ENCODE assay signal across 15 cellular contexts in genomic region chr22:44360306-44360685, GRCh38. TPM values are rescaled to one million over a fixed set of nuclear protein-coding genes. Genes with fewer than 3 reads are reported as not detected.
DNase-seq lines count a peak whose midpoint lies in the region; ATAC-seq and TF ChIP-seq lines count a peak whose summit lies in the region.
"Had no signal": no experiment of that assay in that cellular context is flagged by ENCODE, and none has a peak within 500 bp of the region (broad histone marks: within the 10 kb centered on the region; RNA-seq: fewer than 3 reads in every experiment).

No MANE protein-coding gene starts in this region.

- no peak for TF ChIP-seq CTCF in SK-N-SH (IDR thresholded peaks at IDR 0.05)
- TF ChIP-seq CTCF in chondrocyte (IDR thresholded peaks at IDR 0.05), result no peak
- TF ChIP-seq CTCF in neural crest cell (conservative IDR thresholded peaks at IDR 0.05), result no peak
- no peak for TF ChIP-seq CTCF in transverse colon (IDR thresholded peaks at IDR 0.05)

- DNase-seq in SK-N-SH (no peak), chondrocyte (ENCODE audit: low spot score) (no peak), neural crest cell (ENCODE audit: low read depth, low spot score) (no peak), transverse colon (no peak), NCI-H748 (lab: John Stamatoyannopoulos, UW; ENCODE audit: unreplicated experiment) (no peak), G401 (ENCODE audit: low spot score) (no peak)
- DNase-seq: activated CD4-positive, alpha-beta T cell treated with anti-CD3 and anti-CD28 coated beads for 48 hours; activated naive CD4-positive, alpha-beta T cell treated with anti-CD3 and anti-CD28 coated beads for 36 hours; body of pancreas; hippocampal formation; NCI-H524 treated with DMSO at 0.1 percent for 48 hours had no signal

- H3K4me1 Mint-ChIP-seq in chondrocyte (ENCODE audit: low read depth) (peaks cover 78% of the 10 kb centered on the region), neural crest cell (peaks cover 5% of the 10 kb centered on the region)

- H3K9me3 ChIP-seq in SK-N-SH, result no peaks in the 10 kb centered on the region
- no peaks in the 10 kb centered on the region for H3K9me3 ChIP-seq in transverse colon
- H3K9me3 ChIP-seq: body of pancreas, suprapubic skin had no signal

- no peak overlapping the region for H2AFZ ChIP-seq in SK-N-SH (ENCODE audit: low read depth)

- POLR2A ChIA-PET in SK-N-SH (lab: Yijun Ruan, JAX), result no interaction called here

- ATAC-seq in SK-N-SH treated with all-trans-retinoic acid at 6 μM for 48 hours (no peak), GM19463 (IDR thresholded peaks at IDR 0.05; ENCODE audit: unreplicated experiment) (no peak)
- ATAC-seq: body of pancreas had no signal

- no peak for TF ChIP-seq POLR2A in transverse colon (IDR thresholded peaks at IDR 0.05)

- no peak for TF ChIP-seq RAD21 in SK-N-SH (IDR thresholded peaks at IDR 0.05; ENCODE audit: low read length)

- peaks cover 7% of the 10 kb centered on the region for H3F3A ChIP-seq in SK-N-SH (replicated peaks; ENCODE audit: insufficient read depth)

- H3K36me3 ChIP-seq in SK-N-SH (replicated peaks in 1 of 2; ENCODE audit: control insufficient read depth in 1 of 2, insufficient read depth in 2 of 2, low read length in 1 of 2), result no peaks in the 10 kb centered on the region
- no peaks in the 10 kb centered on the region for H3K36me3 ChIP-seq in transverse colon
- H3K36me3 ChIP-seq: suprapubic skin had no signal

- H3K27ac ChIP-seq in SK-N-SH (ENCODE audit: low read depth in 2 of 2, low read length in 1 of 2) (peak overlapping the region in 1 of 2 experiments; percentile 62; a peak in 1 of 4 replicates), transverse colon (peak overlapping the region; percentile 53 to 89 (median 78))
- H3K27ac ChIP-seq: 22Rv1, body of pancreas, suprapubic skin had no signal

- peak overlapping the region; percentile 95 for H3K27ac Mint-ChIP-seq in chondrocyte (ENCODE audit: unreplicated experiment)
- peak overlapping the region; percentile 83 for H3K27ac Mint-ChIP-seq in neural crest cell (ENCODE audit: unreplicated experiment)
- H3K27ac Mint-ChIP-seq: activated naive CD4-positive, alpha-beta T cell treated with anti-CD3 and anti-CD28 coated beads for 36 hours had no signal

- H3K36me3 Mint-ChIP-seq in chondrocyte (ENCODE audit: low read depth), result no peaks in the 10 kb centered on the region
- no peaks in the 10 kb centered on the region for H3K36me3 Mint-ChIP-seq in neural crest cell (ENCODE audit: low read depth)

- no peaks in the 10 kb centered on the region for H4K20me1 ChIP-seq in SK-N-SH (ENCODE audit: insufficient read depth)

- H3K4me3 ChIP-seq in SK-N-SH (ENCODE audit: low read depth in 2 of 2, low read length in 1 of 2), result no peak overlapping the region
- H3K4me3 ChIP-seq in transverse colon, result no peak overlapping the region
- H3K4me3 ChIP-seq: body of pancreas, suprapubic skin had no signal

- no peaks in the 10 kb centered on the region for H3K9me2 ChIP-seq in SK-N-SH

- H3K27me3 Mint-ChIP-seq in chondrocyte (ENCODE audit: low read depth) (no peaks in the 10 kb centered on the region), neural crest cell (ENCODE audit: low read depth) (no peaks in the 10 kb centered on the region)

- no peak for TF ChIP-seq EP300 in SK-N-SH (IDR thresholded peaks at IDR 0.05; ENCODE audit: borderline replicate concordance in 1 of 2, low read depth in 1 of 2, low read length in 1 of 2)
- no peak for TF ChIP-seq EP300 in transverse colon (IDR thresholded peaks at IDR 0.05; ENCODE audit: low read depth)

- H3K27me3 ChIP-seq in SK-N-SH (ENCODE audit: insufficient read depth) (no peaks in the 10 kb centered on the region), transverse colon (no peaks in the 10 kb centered on the region)
- H3K27me3 ChIP-seq: body of pancreas had no signal

- peaks cover 19 to 23% of the 10 kb centered on the region in 2 experiments; a peak in 1 of 4 replicates for H3K4me1 ChIP-seq in SK-N-SH (ENCODE audit: control insufficient read depth in 1 of 2, insufficient read depth in 2 of 2, low read depth in 1 of 2, low read length in 1 of 2)
- H3K4me1 ChIP-seq in transverse colon, result peaks cover 15 to 44% (median 23%) of the 10 kb centered on the region in 4 donors
- H3K4me1 ChIP-seq: body of pancreas had no signal

- H3K9ac ChIP-seq in SK-N-SH, result no peak overlapping the region

- 94% methylated on average over 12 of the region's 12 CpGs for WGBS in SK-N-SH (ENCODE audit: low lambda C conversion rate)
- 57% methylated on average over 12 of the region's 12 CpGs; no CpG with 5 or more reads in 1 of the 2 donors for WGBS in transverse colon (ENCODE audit: low coverage in 1 of 2), 2 donors

- in situ Hi-C loops in transverse colon (cut with MboI; ENCODE audit: low pct_ligation_motif_present in 1 of 4, low pct_unique_long_range_greater_than_20kb in 1 of 4, low sequenced_read_pairs in 3 of 4), result no loop called here
- in situ Hi-C loops in G401 (cut with HindIII; ENCODE audit: low sequenced_read_pairs), result no loop called here

- intact Hi-C loops in transverse colon (cut with DNase I; ENCODE audit: low total_unique reads), result loop anchor here (5.0 kb wide), 1 partner anchor 53 kb away; no protein-coding TSS in a partner anchor

- no peaks in the 10 kb centered on the region for H3K79me2 ChIP-seq in SK-N-SH (ENCODE audit: insufficient read depth)

- H3K4me2 ChIP-seq in SK-N-SH, result peak overlapping the region; percentile 51; the same call in 1 of the 2 replicates

- CTCF ChIA-PET in SK-N-SH (lab: Yijun Ruan, JAX), result interaction anchor here (0.5 to 1.2 kb wide), 3 partner anchors 9 to 32 kb away, joined by 3 to 4 read pairs (median 3); no protein-coding TSS in a partner anchor

- H3K4me3 Mint-ChIP-seq in chondrocyte (ENCODE audit: unreplicated experiment), result no peak overlapping the region
- H3K4me3 Mint-ChIP-seq in neural crest cell, result no peak overlapping the region
- H3K4me3 Mint-ChIP-seq: activated naive CD4-positive, alpha-beta T cell treated with anti-CD3 and anti-CD28 coated beads for 36 hours had no signal

- no peaks in the 10 kb centered on the region for H3K9me3 Mint-ChIP-seq in chondrocyte (ENCODE audit: low read depth)
- no peaks in the 10 kb centered on the region for H3K9me3 Mint-ChIP-seq in neural crest cell
- H3K9me3 Mint-ChIP-seq: activated naive CD4-positive, alpha-beta T cell treated with anti-CD3 and anti-CD28 coated beads for 36 hours had no signal

TF ChIP-seq in SK-N-SH, 30 proteins besides CTCF, POLR2A, EP300 and RAD21:
- TF ChIP-seq RCOR1 (IDR thresholded peaks at IDR 0.05; ENCODE audit: low read length), result no peak

TF ChIP-seq in SK-N-SH treated with all-trans-retinoic acid at 6 μM for 48 hours, 23 proteins besides CTCF, POLR2A, EP300 and RAD21 (continues in another document):
- TF ChIP-seq TSHZ2 (CRISPR knock-in tag; IDR thresholded peaks at IDR 0.05) (no peak), PATZ1 (CRISPR knock-in tag; IDR thresholded peaks at IDR 0.05; ENCODE audit: borderline replicate concordance) (no peak), BACH2 (CRISPR knock-in tag; IDR thresholded peaks at IDR 0.05; ENCODE audit: borderline replicate concordance) (no peak), ARNTL (CRISPR knock-in tag; IDR thresholded peaks at IDR 0.05; ENCODE audit: borderline replicate concordance, low read depth) (no peak), GLIS3 (CRISPR knock-in tag; IDR thresholded peaks at IDR 0.05) (no peak), ZNF565 (CRISPR knock-in tag; conservative IDR thresholded peaks at IDR 0.05; ENCODE audit: low read depth) (no peak), PPARA (CRISPR knock-in tag; IDR thresholded peaks at IDR 0.05; ENCODE audit: borderline replicate concordance) (no peak), SNAI2 (CRISPR knock-in tag; IDR thresholded peaks at IDR 0.05) (no peak), ZNF8 (CRISPR knock-in tag; IDR thresholded peaks at IDR 0.05) (no peak)

RNA-seq across cellular contexts. Expression of gene SHISAL1, which starts 47.5 kb away (rescaled TPM):
- 0.10 and 0.11 TPM in 2 replicates for polyA plus RNA-seq in SK-N-SH (2012; rRNA removed)
- 0.06 and 0.08 TPM in 2 replicates for polyA plus RNA-seq in SK-N-SH (2012; cell fraction: cytosol; rRNA removed)
- polyA plus RNA-seq in SK-N-SH (2012; cell fraction: nucleus; rRNA removed), result 0.06 and 0.10 TPM in 2 replicates
- total RNA-seq in chondrocyte (7.5 to 20.9 TPM (median 8.3 TPM) in 3 replicates), neural crest cell (4.2 and 4.3 TPM in 2 replicates), transverse colon (1 to 10 TPM; 1.9 to 4.6 (median 3.2) TPM)
- under 0.01 and 0.10 TPM in 2 replicates for total RNA-seq in G401 (2014; rRNA removed; shearing (Covaris generic))
- total RNA-seq: activated naive CD4-positive, alpha-beta T cell treated with anti-CD3 and anti-CD28 coated beads for 36 hours had no signal
